In genomic region chr1:202957733-202958543, GRCh38 we compare ENCODE assay signal across 8 cellular contexts. TPM values are rescaled to one million over a fixed set of nuclear protein-coding genes. Genes with fewer than 3 reads are reported as not detected.
DNase-seq lines count a peak whose midpoint lies in the region; ATAC-seq and TF ChIP-seq lines count a peak whose summit lies in the region.

A gene with protein sequence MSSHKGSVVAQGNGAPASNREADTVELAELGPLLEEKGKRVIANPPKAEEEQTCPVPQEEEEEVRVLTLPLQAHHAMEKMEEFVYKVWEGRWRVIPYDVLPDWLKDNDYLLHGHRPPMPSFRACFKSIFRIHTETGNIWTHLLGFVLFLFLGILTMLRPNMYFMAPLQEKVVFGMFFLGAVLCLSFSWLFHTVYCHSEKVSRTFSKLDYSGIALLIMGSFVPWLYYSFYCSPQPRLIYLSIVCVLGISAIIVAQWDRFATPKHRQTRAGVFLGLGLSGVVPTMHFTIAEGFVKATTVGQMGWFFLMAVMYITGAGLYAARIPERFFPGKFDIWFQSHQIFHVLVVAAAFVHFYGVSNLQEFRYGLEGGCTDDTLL (minus strand): TSS chr1:202958312. CDS start chr1:202951070, 7,242 bp downstream.

- under 1% methylated on average over 86 of the region's 86 CpGs for WGBS in right cardiac atrium

- peak; percentile 23 to 92 for TF ChIP-seq POLR2A in vagina (IDR thresholded peaks at IDR 0.05)

- H3K4me3 ChIP-seq in ascending aorta: peak within 1 kb of the TSS; percentile 80 to 94
- H3K4me3 ChIP-seq in right cardiac atrium (ENCODE audit: low read length): peak within 1 kb of the TSS; percentile 91
- H3K4me3 ChIP-seq in rectal smooth muscle tissue (ENCODE audit: low read length): peak within 1 kb of the TSS; percentile 93
- H3K4me3 ChIP-seq in vagina: peak within 1 kb of the TSS; percentile 94 to 100

- H3K27ac Mint-ChIP-seq in T-helper 2 cell treated with Interferon-gamma antibody and Interleukin-4, amounts not matched to agents 5 μg/mL and 100 μg/mL, for 36 hours: peak within 1 kb of the TSS; percentile 90

- peak within 1 kb of the TSS; percentile 95 to 96 for H3K27ac ChIP-seq in ascending aorta
- peak within 1 kb of the TSS; percentile 76 for H3K27ac ChIP-seq in right cardiac atrium (ENCODE audit: low read length)
- peak within 1 kb of the TSS; percentile 82 for H3K27ac ChIP-seq in rectal smooth muscle tissue (ENCODE audit: low read depth, low read length)
- peak within 1 kb of the TSS; percentile 99 for H3K27ac ChIP-seq in vagina

- H3K4me1 Mint-ChIP-seq in T-helper 2 cell treated with Interferon-gamma antibody and Interleukin-4, amounts not matched to agents 5 μg/mL and 100 μg/mL, for 36 hours (ENCODE audit: low read depth): peaks cover 30% of the 10 kb centered on the region

- ATAC-seq in GM18499 (IDR thresholded peaks at IDR 0.05; ENCODE audit: insufficient read depth, unreplicated experiment) (peak; percentile 82), HG02884 (IDR thresholded peaks at IDR 0.05; ENCODE audit: unreplicated experiment) (peak; percentile 97), right cardiac atrium (peak; percentile 99)

- peak within 1 kb of the TSS; percentile 90 for H3K4me3 Mint-ChIP-seq in T-helper 2 cell treated with Interferon-gamma antibody and Interleukin-4, amounts not matched to agents 5 μg/mL and 100 μg/mL, for 36 hours

- peak within 1 kb of the TSS; percentile 66 for H3K9ac ChIP-seq in rectal smooth muscle tissue (ENCODE audit: low read length)

- intact Hi-C loops in ascending aorta (cut with DNase I) (loop anchor here (1.0 to 2.0 kb wide), 5 partner anchors 9 to 147 kb away; partner anchors contain the start of genes CYB5R1, KLHL12, PCAT6 and RABIF), right cardiac atrium (cut with DNase I) (no loop called here), vagina (cut with DNase I) (no loop called here)

- H3K27me3 ChIP-seq in ascending aorta: no peaks in the 10 kb centered on the region
- no peaks in the 10 kb centered on the region for H3K27me3 ChIP-seq in right cardiac atrium (ENCODE audit: control insufficient read depth, insufficient read depth)
- no peaks in the 10 kb centered on the region for H3K27me3 ChIP-seq in rectal smooth muscle tissue (ENCODE audit: control insufficient read depth, insufficient read depth, low read length)
- no peaks in the 10 kb centered on the region for H3K27me3 ChIP-seq in vagina

- no peaks in the 10 kb centered on the region for H3K36me3 Mint-ChIP-seq in T-helper 2 cell treated with Interferon-gamma antibody and Interleukin-4, amounts not matched to agents 5 μg/mL and 100 μg/mL, for 36 hours (ENCODE audit: low read depth)

- TF ChIP-seq CTCF in ascending aorta (IDR thresholded peaks at IDR 0.05): peak in 2 of 3 experiments; percentile 17 to 29
- TF ChIP-seq CTCF in vagina (IDR thresholded peaks at IDR 0.05): no peak

- H3K9me3 ChIP-seq in ascending aorta (no peaks in the 10 kb centered on the region), right cardiac atrium (ENCODE audit: control insufficient read depth, low read length) (no peaks in the 10 kb centered on the region), vagina (no peaks in the 10 kb centered on the region)

- no peaks in the 10 kb centered on the region for H3K27me3 Mint-ChIP-seq in T-helper 2 cell treated with Interferon-gamma antibody and Interleukin-4, amounts not matched to agents 5 μg/mL and 100 μg/mL, for 36 hours (ENCODE audit: low read depth)

- no peaks in the 10 kb centered on the region for H3K9me3 Mint-ChIP-seq in T-helper 2 cell treated with Interferon-gamma antibody and Interleukin-4, amounts not matched to agents 5 μg/mL and 100 μg/mL, for 36 hours

- peaks cover 3 to 21% of the 10 kb centered on the region in 2 donors for H3K4me1 ChIP-seq in ascending aorta
- no peaks in the 10 kb centered on the region for H3K4me1 ChIP-seq in right cardiac atrium (ENCODE audit: control insufficient read depth, insufficient read depth, low read length)
- peaks cover 5% of the 10 kb centered on the region for H3K4me1 ChIP-seq in rectal smooth muscle tissue (ENCODE audit: control insufficient read depth, insufficient read depth, low read length)
- peaks cover 55% of the 10 kb centered on the region for H3K4me1 ChIP-seq in vagina

- DNase-seq in NCI-H1694 (lab: John Stamatoyannopoulos, UW) (peak; percentile 59), ascending aorta (ENCODE audit: low spot score in 2 of 2) (peak; percentile 59 to 94), right cardiac atrium (peak; percentile 91 to 96 (median 96)), vagina (ENCODE audit: extremely low spot score in 2 of 2) (no peak)
- peak; percentile 91 for DNase-seq in T-helper 2 cell treated with Interferon-gamma antibody and Interleukin-4, amounts not matched to agents 5 μg/mL and 100 μg/mL, for 36 hours (ENCODE audit: low spot score)

- peaks cover 6 to 17% of the 10 kb centered on the region in 2 donors for H3K36me3 ChIP-seq in ascending aorta
- H3K36me3 ChIP-seq in rectal smooth muscle tissue (ENCODE audit: control insufficient read depth, insufficient read depth, low read length): peaks cover 8% of the 10 kb centered on the region
- H3K36me3 ChIP-seq in vagina: peaks cover 0 to 17% of the 10 kb centered on the region in 2 donors

RNA-seq across cellular contexts. Expression of the gene that starts here (rescaled TPM):
- total RNA-seq in ascending aorta (67.9 TPM), right cardiac atrium (10 to 100 TPM; 85.6 to 100.0 (median 95.3) TPM), vagina (84.0 TPM)
- polyA plus RNA-seq in right cardiac atrium: 75.1 TPM

Comparison
In these comparisons a context has a peak if more than half of its experiments do, and no peak if none do; other contexts are left out.
1. DNase-seq: peak in NCI-H1694 (single experiment), T-helper 2 cell treated with Interferon-gamma antibody and Interleukin-4, amounts not matched to agents 5 μg/mL and 100 μg/mL, for 36 hours (single experiment), ascending aorta (2 of 2) and right cardiac atrium (3 of 3); none in vagina (0 of 2).
2. CTCF ChIP-seq: peak in ascending aorta (2 of 3); none in vagina (0 of 3).
3. Peak in every context shown above with its lines, with median percentiles within 50 percentile points of each other: ATAC-seq, H3K27ac ChIP-seq and H3K4me3 ChIP-seq.